In the genomic region with DNA sequence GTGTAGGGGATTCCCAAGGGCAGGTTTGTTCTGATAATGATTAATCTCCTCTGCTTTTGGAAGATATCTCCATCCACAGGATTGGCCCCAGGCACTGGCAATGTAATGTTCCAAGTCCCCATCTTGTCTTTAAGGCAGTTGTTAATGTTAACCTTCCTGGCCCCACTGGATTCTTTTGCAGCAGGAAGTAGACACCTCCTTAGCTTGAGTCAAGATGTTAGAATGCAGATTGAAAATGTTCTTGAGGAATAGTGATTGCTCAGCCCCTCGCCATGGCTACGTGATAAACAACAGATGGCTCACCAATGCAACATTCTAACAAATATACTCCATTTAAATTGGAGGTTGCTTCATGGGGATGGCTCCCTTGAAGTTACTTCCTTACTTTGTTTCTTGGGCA, we compare ENCODE assay signal across 17 cellular contexts. TPM values are rescaled to one million over a fixed set of nuclear protein-coding genes. Genes with fewer than 3 reads are reported as not detected.
DNase-seq lines count a peak whose midpoint lies in the region; ATAC-seq and TF ChIP-seq lines count a peak whose summit lies in the region.
"Had no signal": no experiment of that assay in that cellular context is flagged by ENCODE, and none has a peak within 500 bp of the region (broad histone marks: within the 10 kb centered on the region; RNA-seq: fewer than 3 reads in every experiment).

No MANE protein-coding gene starts in this region.

- CTCF ChIA-PET in AG04450 (lab: Charles Lee) = interaction anchor here (1.0 kb wide), 1 partner anchor 133 kb away, joined by 3 read pairs; no protein-coding TSS in a partner anchor

- H3K27ac ChIP-seq in AG04450 (ENCODE audit: low read depth, low read length) = peak overlapping the region; percentile 13
- peak overlapping the region; percentile 56 for H3K27ac ChIP-seq in foreskin keratinocyte
- H3K27ac ChIP-seq in osteoblast (ENCODE audit: low read depth, low read length) = no peak overlapping the region
- H3K27ac ChIP-seq: pancreas, Peyer's patch had no signal

- POLR2A ChIA-PET in AG04450 (lab: Yijun Ruan, JAX) = interaction anchor here (0.6 kb wide), 1 partner anchor 9 kb away, joined by 3 read pairs; no protein-coding TSS in a partner anchor

- H3K27ac Mint-ChIP-seq in stimulated activated memory B cell treated with anti-CD40 and anti-IgM and Interleukin-4, amounts not matched to agents 10 μg/mL and 1 μg/mL and 100 μg/mL, for 72 hours = no peak overlapping the region
- H3K27ac Mint-ChIP-seq: activated naive CD8-positive, alpha-beta T cell; T-helper 17 cell had no signal

- no peak overlapping the region for H3K4me3 Mint-ChIP-seq in stimulated activated memory B cell treated with anti-CD40 and anti-IgM and Interleukin-4, amounts not matched to agents 10 μg/mL and 1 μg/mL and 100 μg/mL, for 72 hours
- H3K4me3 Mint-ChIP-seq: activated naive CD8-positive, alpha-beta T cell; T-helper 17 cell had no signal

- no peaks in the 10 kb centered on the region for H3K36me3 ChIP-seq in osteoblast (ENCODE audit: insufficient read depth, low read length)
- H3K36me3 ChIP-seq: pancreas, Peyer's patch had no signal

- no peaks in the 10 kb centered on the region for H3K4me1 Mint-ChIP-seq in stimulated activated memory B cell treated with anti-CD40 and anti-IgM and Interleukin-4, amounts not matched to agents 10 μg/mL and 1 μg/mL and 100 μg/mL, for 72 hours
- H3K4me1 Mint-ChIP-seq: T-helper 17 cell had no signal

- H3K4me3 ChIP-seq in AG04450 (ENCODE audit: low read depth, low read length) = no peak overlapping the region
- H3K4me3 ChIP-seq in osteoblast (ENCODE audit: insufficient read depth, low read length) = no peak overlapping the region
- H3K4me3 ChIP-seq: pancreas, Peyer's patch had no signal

- H3K27me3 Mint-ChIP-seq in stimulated activated memory B cell treated with anti-CD40 and anti-IgM and Interleukin-4, amounts not matched to agents 10 μg/mL and 1 μg/mL and 100 μg/mL, for 72 hours = no peaks in the 10 kb centered on the region

- H3K9me3 Mint-ChIP-seq in stimulated activated memory B cell treated with anti-CD40 and anti-IgM and Interleukin-4, amounts not matched to agents 10 μg/mL and 1 μg/mL and 100 μg/mL, for 72 hours = peaks cover 11% of the 10 kb centered on the region

- H3K79me2 ChIP-seq in osteoblast (ENCODE audit: insufficient read depth, low read length) = no peaks in the 10 kb centered on the region

- ATAC-seq in foreskin keratinocyte = peak; percentile 97
- no peak for ATAC-seq in stimulated activated memory B cell treated with anti-CD40 and anti-IgM and Interleukin-4, amounts not matched to agents 10 μg/mL and 1 μg/mL and 100 μg/mL, for 72 hours
- ATAC-seq: pancreas, T-helper 17 cell had no signal

- H3K27me3 ChIP-seq in AG04450 (ENCODE audit: control insufficient read depth, insufficient read depth, low read length) = no peaks in the 10 kb centered on the region
- H3K27me3 ChIP-seq in foreskin keratinocyte = no peaks in the 10 kb centered on the region
- no peaks in the 10 kb centered on the region for H3K27me3 ChIP-seq in osteoblast (ENCODE audit: insufficient read depth, low read length)
- H3K27me3 ChIP-seq: pancreas, Peyer's patch had no signal

- DNase-seq in AG04450 (ENCODE audit: low read depth, low spot score) = peak; percentile 70
- DNase-seq in HPDE6-E6E7 (ENCODE audit: extremely low spot score) = peak; percentile 77
- peak; percentile 46 for DNase-seq in astrocyte of the hippocampus (ENCODE audit: low read depth, low spot score)
- DNase-seq in foreskin keratinocyte = peak; percentile 96 to 99
- no peak for DNase-seq in KG1 (lab: John Stamatoyannopoulos, UW)
- DNase-seq in osteoblast (ENCODE audit: insufficient read length, low spot score, missing footprints) = no peak
- no peak for DNase-seq in superior temporal gyrus (ENCODE audit: extremely low spot score)
- DNase-seq: activated CD8-positive, alpha-beta memory T cell treated with anti-CD3 and anti-CD28 coated beads, Interleukin-2, amount 50 U/mL, for 48 hours; DMS153; midbrain; NCI-H1694; NCI-H526 treated with DMSO at 0.1 percent for 48 hours; pancreas; Peyer's patch; T-helper 17 cell had no signal

- H3K4me2 ChIP-seq in osteoblast (ENCODE audit: insufficient read depth, low read length) = no peak overlapping the region

- no peaks in the 10 kb centered on the region for H4K20me1 ChIP-seq in osteoblast (ENCODE audit: insufficient read depth, low read length)

- H3K9me3 ChIP-seq in AG04450 (ENCODE audit: control insufficient read depth, insufficient read depth, low read length) = peaks cover 5% of the 10 kb centered on the region; the same call in 1 of the 2 replicates
- no peaks in the 10 kb centered on the region for H3K9me3 ChIP-seq in osteoblast (ENCODE audit: low read depth, low read length)
- H3K9me3 ChIP-seq: pancreas, Peyer's patch had no signal

- H3K4me1 ChIP-seq in foreskin keratinocyte (peaks cover 28% of the 10 kb centered on the region), osteoblast (ENCODE audit: insufficient read depth, low read length) (no peaks in the 10 kb centered on the region)
- H3K4me1 ChIP-seq: pancreas, Peyer's patch had no signal

- no peaks in the 10 kb centered on the region for H3K36me3 Mint-ChIP-seq in stimulated activated memory B cell treated with anti-CD40 and anti-IgM and Interleukin-4, amounts not matched to agents 10 μg/mL and 1 μg/mL and 100 μg/mL, for 72 hours
- H3K36me3 Mint-ChIP-seq: activated naive CD8-positive, alpha-beta T cell had no signal

- TF ChIP-seq CTCF in AG04450 (IDR thresholded peaks at IDR 0.05; ENCODE audit: low read depth, low read length) (no peak), foreskin keratinocyte (conservative IDR thresholded peaks at IDR 0.05) (no peak), osteoblast (IDR thresholded peaks at IDR 0.05; ENCODE audit: extremely low read depth, low read depth, low read length) (no peak)

- no peak overlapping the region for H2AFZ ChIP-seq in osteoblast (ENCODE audit: low read length)

RNA-seq across cellular contexts. Expression of gene HEPHL1, which starts 7.3 kb away (rescaled TPM):
- polyA plus RNA-seq in AG04450 (2011; rRNA removed) (0.02 and 0.04 TPM in 2 replicates), foreskin keratinocyte (16.6 and 28.2 TPM in 2 replicates)
- polyA minus RNA-seq in AG04450 (2011; rRNA and poly(A)+ RNA removed) = not detected in 2 replicates
- total RNA-seq in foreskin keratinocyte (54.8 and 114 TPM in 2 replicates), osteoblast (not detected in 2 replicates)
- total RNA-seq: pancreas, Peyer's patch, T-helper 17 cell had no signal
- polyA plus RNA-seq: pancreas had no signal

Comparison
In these comparisons a context has a peak if more than half of its experiments do, and no peak if none do; other contexts are left out.
1. DNase-seq: peak in AG04450 (single experiment), HPDE6-E6E7 (single experiment), astrocyte of the hippocampus (single experiment) and foreskin keratinocyte (2 of 2); none in KG1 (single experiment), osteoblast (single experiment) and superior temporal gyrus (single experiment).
2. RNA of gene HEPHL1, which starts 7.3 kb away (total RNA-seq): 54.8 to 114 TPM in foreskin keratinocyte; not detected in osteoblast; every median in the first group is over 10 times any median in the second.